16 cellular contexts compared by ENCODE assay signal in genomic region chr9:34370970-34371880, GRCh38. TPM values are rescaled to one million over a fixed set of nuclear protein-coding genes. Genes with fewer than 3 reads are reported as not detected.
DNase-seq lines count a peak whose midpoint lies in the region; ATAC-seq and TF ChIP-seq lines count a peak whose summit lies in the region.
"Had no signal": no experiment of that assay in that cellular context is flagged by ENCODE, and none has a peak within 500 bp of the region (broad histone marks: within the 10 kb centered on the region; RNA-seq: fewer than 3 reads in every experiment).

No MANE protein-coding gene starts in this region.

- H3K4me1 ChIP-seq in right atrium auricular region (peaks cover 0 to 21% of the 10 kb centered on the region in 2 donors), adipocyte (ENCODE audit: control insufficient read depth, insufficient read depth, low read length) (peaks cover 10% of the 10 kb centered on the region), lung (ENCODE audit: control insufficient read depth in 2 of 2, insufficient read depth in 2 of 2, low read length in 2 of 2) (peaks cover 0 to 4% of the 10 kb centered on the region in 2 donors), testis (peaks cover 6% of the 10 kb centered on the region)

- no peak overlapping the region for H3K27ac ChIP-seq in right atrium auricular region
- H3K27ac ChIP-seq in lung (ENCODE audit: low read depth in 1 of 2, low read length in 1 of 2): no peak overlapping the region
- no peak overlapping the region for H3K27ac ChIP-seq in testis

- H3K4me3 ChIP-seq in right atrium auricular region (peak overlapping the region in 1 of 2 donors; percentile 31), adipocyte (ENCODE audit: low read length) (peak overlapping the region; percentile 63), lung (no peak overlapping the region), testis (peak overlapping the region; percentile 21 to 33)

- WGBS in lung, 2 donors: 80 to 82% methylated on average over 104 to 105 of the region's 105 CpGs
- WGBS in testis, 2 donors: 54% methylated on average over 49 to 81 of the region's 105 CpGs

- H3K27me3 ChIP-seq in right atrium auricular region: no peaks in the 10 kb centered on the region
- no peaks in the 10 kb centered on the region for H3K27me3 ChIP-seq in adipocyte (replicated peaks; ENCODE audit: control insufficient read depth, insufficient read depth, low read length)
- H3K27me3 ChIP-seq in lung (ENCODE audit: control insufficient read depth, insufficient read depth): no peaks in the 10 kb centered on the region
- no peaks in the 10 kb centered on the region for H3K27me3 ChIP-seq in testis

- ATAC-seq in left ventricle myocardium superior (no peak), lung (ENCODE audit: insufficient read depth, low FRiP score) (no peak), HG03196 (IDR thresholded peaks at IDR 0.05; ENCODE audit: unreplicated experiment) (no peak), GM19328 (IDR thresholded peaks at IDR 0.05; ENCODE audit: unreplicated experiment) (no peak)
- ATAC-seq: left colon, SK-N-SH treated with all-trans-retinoic acid at 6 μM for 48 hours had no signal

- H3K36me3 ChIP-seq in right atrium auricular region (no peaks in the 10 kb centered on the region), adipocyte (ENCODE audit: control insufficient read depth, insufficient read depth, low read length, severe bottlenecking) (no peaks in the 10 kb centered on the region), lung (ENCODE audit: control insufficient read depth in 2 of 2, insufficient read depth in 2 of 2, low read length in 2 of 2) (peaks cover 0 to 2% of the 10 kb centered on the region in 2 donors), testis (ENCODE audit: low read depth, missing control alignments) (no peaks in the 10 kb centered on the region)

- no peak for TF ChIP-seq POLR2A in testis (IDR thresholded peaks at IDR 0.05)

- H3K9me3 ChIP-seq in right atrium auricular region: no peaks in the 10 kb centered on the region
- no peaks in the 10 kb centered on the region for H3K9me3 ChIP-seq in adipocyte (ENCODE audit: control insufficient read depth, low read length)
- H3K9me3 ChIP-seq in lung (ENCODE audit: control insufficient read depth in 2 of 2, insufficient read depth in 1 of 2, low read length in 1 of 2): peaks cover 0 to 9% of the 10 kb centered on the region in 2 donors
- H3K9me3 ChIP-seq in testis: no peaks in the 10 kb centered on the region

- in situ Hi-C loops in ACHN (cut with HindIII; ENCODE audit: low pct_ligation_motif_present, low pct_unique_long_range_greater_than_20kb, low sequenced_read_pairs): no loop called here

- TF ChIP-seq CTCF in right atrium auricular region (IDR thresholded peaks at IDR 0.05) (no peak), lung (IDR thresholded peaks at IDR 0.05; ENCODE audit: control extremely low read depth, extremely low read depth) (no peak), testis (IDR thresholded peaks at IDR 0.05) (no peak)

- peak; percentile 50 for DNase-seq in right atrium auricular region (ENCODE audit: low spot score)
- no peak for DNase-seq in left ventricle myocardium superior
- DNase-seq in adipocyte (ENCODE audit: low read depth): no peak
- DNase-seq in lung (ENCODE audit: low spot score): peak; percentile 25
- DNase-seq in testis: peak; percentile 43
- DNase-seq in ACHN: no peak
- DNase-seq: activated CD4-positive, alpha-beta memory T cell treated with anti-CD3 and anti-CD28 coated beads for 36 hours; amniotic stem cell; C1 segment of cervical spinal cord; head of caudate nucleus; left colon; nucleus accumbens; stimulated activated CD4-positive, alpha-beta T cell treated with anti-CD3 and anti-CD28 coated beads, Interleukin-2, amount 100 ng/mL, for 24 hours had no signal

- H3K9ac ChIP-seq in adipocyte (ENCODE audit: low read length): no peak overlapping the region

- intact Hi-C loops in left ventricle myocardium superior (cut with micrococcal nuclease): no loop called here
- intact Hi-C loops in testis (cut with DNase I; ENCODE audit: low total_unique reads): no loop called here

RNA-seq across cellular contexts. Expression of gene MYORG, which starts 5.5 kb away (rescaled TPM):
- 1 to 10 TPM; 5.4 to 7.4 TPM for total RNA-seq in right atrium auricular region
- 5.3 TPM for total RNA-seq in left ventricle myocardium superior
- total RNA-seq in lung: 10 to 100 TPM in 1 of 2 donors, 1 to 10 TPM in 1; 6.6 to 12.2 TPM
- 1 to 10 TPM; 1.4 to 3.1 TPM for polyA plus RNA-seq in lung
- total RNA-seq in testis: 1 to 10 TPM; 2.8 to 4.6 TPM
- polyA plus RNA-seq in testis (ENCODE audit: insufficient read depth, low read depth, low replicate concordance): 2.8 TPM

RNA-seq across cellular contexts. Expression of gene NUDT2, which starts 41.9 kb away (rescaled TPM):
- 10 to 100 TPM; 17.6 to 25.3 TPM for total RNA-seq in right atrium auricular region
- 19.6 TPM for total RNA-seq in left ventricle myocardium superior
- 10 to 100 TPM; 11.7 to 12.5 TPM for total RNA-seq in lung
- 10 to 100 TPM; 18.7 to 20.1 TPM for polyA plus RNA-seq in lung
- total RNA-seq in testis: 10 to 100 TPM; 16.7 to 20.9 TPM
- polyA plus RNA-seq in testis (ENCODE audit: insufficient read depth, low read depth, low replicate concordance): 21.1 TPM

RNA-seq across cellular contexts. Expression of gene KIF24, which starts 42.2 kb away (rescaled TPM):
- total RNA-seq in right atrium auricular region (under 1 TPM; 0.43 to 0.52 TPM), left ventricle myocardium superior (0.45 TPM), lung (1 to 10 TPM; 3.0 to 4.3 TPM), testis (10 to 100 TPM; 18.3 to 20.0 TPM)
- polyA plus RNA-seq in lung (under 1 TPM; 0.63 to 0.71 TPM), testis (ENCODE audit: insufficient read depth, low read depth, low replicate concordance) (34.7 TPM)

Comparison
In these comparisons a context has a peak if more than half of its experiments do, and no peak if none do; other contexts are left out.
1. DNase-seq: peak in right atrium auricular region (single experiment), lung (single experiment) and testis (single experiment); none in left ventricle myocardium superior (single experiment), adipocyte (single experiment) and ACHN (single experiment).